Comparison of ENCODE assay signal across 11 cellular contexts in genomic region chr6:126333729-126334128, GRCh38.
"Had no signal": no experiment of that assay in that cellular context is flagged by ENCODE, and none has a peak within 500 bp of the region (broad histone marks: within the 10 kb centered on the region; RNA-seq: fewer than 3 reads in every experiment).

No MANE protein-coding gene starts in this region.

- H3K9me3 ChIP-seq: HAP-1 had no signal

- H3K4me2 ChIP-seq: GM23338 had no signal

- H3K27ac ChIP-seq: GM23248 had no signal

- DNase-seq: GM23248, GOT3, H7, H9, HCEC 1CT, HFFc6 had no signal

- H3K4me1 ChIP-seq: HAP-1 had no signal

- H3K36me3 ChIP-seq: HAP-1 had no signal

- H2AFZ ChIP-seq: GM23248, GM23338 had no signal

- ATAC-seq: GM23338, HCT116 had no signal

- H3K4me3 ChIP-seq: GM23248, GM23338, HAP-1 had no signal

- H3K9ac ChIP-seq: GM23248 had no signal

- FAIRE-seq: H1, H54 had no signal
